ENCODE assay signal across 1 cellular context in genomic region chr4:77817304-77818076, GRCh38.
A peak's percentile ranks its signal among the peaks of the same experiment; 100 is the strongest.
TF ChIP-seq lines count a peak whose summit lies in the region.

No MANE protein-coding gene starts in this region.

TF ChIP-seq in HepG2, 621 proteins besides CTCF, POLR2A, EP300 and RAD21 (continued from another document and continues in another):
- TF ChIP-seq ARID4A (CRISPR knock-in tag; IDR thresholded peaks at IDR 0.05; ENCODE audit: borderline replicate concordance) (peak; percentile 14; the same call in 1 of the 2 replicates), GTF2F1 (IDR thresholded peaks at IDR 0.05; ENCODE audit: low read length) (no peak), ZNF124 (CRISPR knock-in tag; IDR thresholded peaks at IDR 0.05) (peak; percentile 78; the same call in 1 of the 2 replicates), MEIS1 (CRISPR knock-in tag; IDR thresholded peaks at IDR 0.05; ENCODE audit: borderline replicate concordance) (peak; percentile 74; the same call in 1 of the 2 replicates), CAMTA2 (CRISPR knock-in tag; IDR thresholded peaks at IDR 0.05; ENCODE audit: borderline replicate concordance) (no peak), RNF2 (conservative IDR thresholded peaks at IDR 0.05; ENCODE audit: low read depth) (no peak), U2AF2 (IDR thresholded peaks at IDR 0.05; ENCODE audit: low read depth, low read length) (no peak), ATF5 (CRISPR knock-in tag; IDR thresholded peaks at IDR 0.05; ENCODE audit: low read depth) (no peak), ZNF414 (CRISPR knock-in tag; IDR thresholded peaks at IDR 0.05) (no peak), RXRB (CRISPR knock-in tag; IDR thresholded peaks at IDR 0.05; ENCODE audit: borderline replicate concordance) (no peak; the same call in 1 of the 2 replicates), ZBTB26 (CRISPR knock-in tag; IDR thresholded peaks at IDR 0.05; ENCODE audit: borderline replicate concordance) (no peak), HOXA5 (CRISPR knock-in tag; IDR thresholded peaks at IDR 0.05) (no peak), GLMP (CRISPR knock-in tag; IDR thresholded peaks at IDR 0.05; ENCODE audit: borderline replicate concordance) (no peak), SMC3 (IDR thresholded peaks at IDR 0.05; ENCODE audit: low read length) (no peak), NFYC (CRISPR knock-in tag; IDR thresholded peaks at IDR 0.05) (no peak), ATF7 (IDR thresholded peaks at IDR 0.05) (0 out of 2 replicates have a peak, but pooled peaks have one; percentile 1), ATF7 (CRISPR knock-in tag; IDR thresholded peaks at IDR 0.05) (no peak), TIGD3 (CRISPR knock-in tag; IDR thresholded peaks at IDR 0.05; ENCODE audit: borderline replicate concordance) (no peak; the same call in 1 of the 2 replicates), LBX2 (CRISPR knock-in tag; IDR thresholded peaks at IDR 0.05; ENCODE audit: borderline replicate concordance) (no peak), HMG20A (CRISPR knock-in tag; IDR thresholded peaks at IDR 0.05; ENCODE audit: borderline replicate concordance) (no peak), ZMAT5 (CRISPR knock-in tag; IDR thresholded peaks at IDR 0.05; ENCODE audit: borderline replicate concordance, low read depth) (no peak), ZBTB34 (CRISPR knock-in tag; IDR thresholded peaks at IDR 0.05) (no peak), ZKSCAN1 (IDR thresholded peaks at IDR 0.05; ENCODE audit: low read length) (no peak), ZBTB20 (CRISPR knock-in tag; IDR thresholded peaks at IDR 0.05; ENCODE audit: borderline replicate concordance, low read depth) (peak; percentile 71; the same call in 1 of the 2 replicates), SMAD9 (CRISPR knock-in tag; IDR thresholded peaks at IDR 0.05) (no peak), RAD51 (IDR thresholded peaks at IDR 0.05; ENCODE audit: borderline replicate concordance) (no peak), ZNF891 (CRISPR knock-in tag; IDR thresholded peaks at IDR 0.05) (no peak), ZNF510 (CRISPR knock-in tag; IDR thresholded peaks at IDR 0.05; ENCODE audit: low read depth) (0 out of 2 replicates have a peak, but pooled peaks have one; percentile 5), ATF4 (CRISPR knock-in tag; IDR thresholded peaks at IDR 0.05) (0 out of 4 replicates have a peak, but pooled peaks of 1 of the 2 experiments have one; percentile 32), ZNF432 (CRISPR knock-in tag; IDR thresholded peaks at IDR 0.05; ENCODE audit: borderline replicate concordance) (no peak), CEBPZ (IDR thresholded peaks at IDR 0.05; ENCODE audit: low read length) (no peak), MIXL1 (CRISPR knock-in tag; IDR thresholded peaks at IDR 0.05) (no peak), ZNF496 (CRISPR knock-in tag; IDR thresholded peaks at IDR 0.05; ENCODE audit: insufficient replicate concordance) (no peak), MIER2 (CRISPR knock-in tag; IDR thresholded peaks at IDR 0.05) (no peak), SOX5 (CRISPR knock-in tag; IDR thresholded peaks at IDR 0.05; ENCODE audit: borderline replicate concordance) (no peak), POGK (CRISPR knock-in tag; conservative IDR thresholded peaks at IDR 0.05) (no peak), THAP9 (CRISPR knock-in tag; IDR thresholded peaks at IDR 0.05; ENCODE audit: borderline replicate concordance) (no peak), CBX1 (IDR thresholded peaks at IDR 0.05; ENCODE audit: low read depth) (no peak)
